Comparison of ENCODE assay signal across 1 cellular context in the genomic region with DNA sequence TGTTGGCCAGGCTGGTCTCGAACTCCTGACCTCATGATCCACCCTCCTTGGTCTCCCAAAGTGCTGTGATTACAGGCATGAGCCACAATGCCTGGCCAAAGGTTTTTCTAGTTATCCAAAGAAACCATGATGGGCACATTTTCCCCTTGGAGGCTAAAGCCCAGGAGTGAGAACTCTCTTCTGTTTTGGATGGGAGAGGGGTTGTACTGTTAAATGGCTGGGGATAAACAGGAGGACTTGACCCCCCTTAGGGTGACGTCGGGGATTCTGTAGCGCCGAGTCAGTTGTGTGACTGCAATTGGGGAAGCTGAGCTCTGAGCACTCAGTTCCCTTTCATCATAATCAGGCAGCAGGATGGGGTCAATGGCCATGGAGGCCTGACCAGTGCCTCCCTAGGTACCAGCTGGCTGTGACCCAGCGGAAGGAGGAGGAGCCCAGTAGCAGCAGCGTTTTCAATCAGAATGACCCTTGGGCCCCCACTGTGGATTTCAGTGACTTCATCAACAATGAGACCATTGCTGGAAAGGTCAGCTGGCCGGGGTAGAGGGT.
A peak's percentile ranks its signal among the peaks of the same experiment; 100 is the strongest.
TF ChIP-seq lines count a peak whose summit lies in the region.

No MANE protein-coding gene starts in this region.

TF ChIP-seq in HepG2, 621 proteins besides CTCF, POLR2A, EP300 and RAD21 (continued from another document and continues in another):
- TF ChIP-seq, protein P1, sequence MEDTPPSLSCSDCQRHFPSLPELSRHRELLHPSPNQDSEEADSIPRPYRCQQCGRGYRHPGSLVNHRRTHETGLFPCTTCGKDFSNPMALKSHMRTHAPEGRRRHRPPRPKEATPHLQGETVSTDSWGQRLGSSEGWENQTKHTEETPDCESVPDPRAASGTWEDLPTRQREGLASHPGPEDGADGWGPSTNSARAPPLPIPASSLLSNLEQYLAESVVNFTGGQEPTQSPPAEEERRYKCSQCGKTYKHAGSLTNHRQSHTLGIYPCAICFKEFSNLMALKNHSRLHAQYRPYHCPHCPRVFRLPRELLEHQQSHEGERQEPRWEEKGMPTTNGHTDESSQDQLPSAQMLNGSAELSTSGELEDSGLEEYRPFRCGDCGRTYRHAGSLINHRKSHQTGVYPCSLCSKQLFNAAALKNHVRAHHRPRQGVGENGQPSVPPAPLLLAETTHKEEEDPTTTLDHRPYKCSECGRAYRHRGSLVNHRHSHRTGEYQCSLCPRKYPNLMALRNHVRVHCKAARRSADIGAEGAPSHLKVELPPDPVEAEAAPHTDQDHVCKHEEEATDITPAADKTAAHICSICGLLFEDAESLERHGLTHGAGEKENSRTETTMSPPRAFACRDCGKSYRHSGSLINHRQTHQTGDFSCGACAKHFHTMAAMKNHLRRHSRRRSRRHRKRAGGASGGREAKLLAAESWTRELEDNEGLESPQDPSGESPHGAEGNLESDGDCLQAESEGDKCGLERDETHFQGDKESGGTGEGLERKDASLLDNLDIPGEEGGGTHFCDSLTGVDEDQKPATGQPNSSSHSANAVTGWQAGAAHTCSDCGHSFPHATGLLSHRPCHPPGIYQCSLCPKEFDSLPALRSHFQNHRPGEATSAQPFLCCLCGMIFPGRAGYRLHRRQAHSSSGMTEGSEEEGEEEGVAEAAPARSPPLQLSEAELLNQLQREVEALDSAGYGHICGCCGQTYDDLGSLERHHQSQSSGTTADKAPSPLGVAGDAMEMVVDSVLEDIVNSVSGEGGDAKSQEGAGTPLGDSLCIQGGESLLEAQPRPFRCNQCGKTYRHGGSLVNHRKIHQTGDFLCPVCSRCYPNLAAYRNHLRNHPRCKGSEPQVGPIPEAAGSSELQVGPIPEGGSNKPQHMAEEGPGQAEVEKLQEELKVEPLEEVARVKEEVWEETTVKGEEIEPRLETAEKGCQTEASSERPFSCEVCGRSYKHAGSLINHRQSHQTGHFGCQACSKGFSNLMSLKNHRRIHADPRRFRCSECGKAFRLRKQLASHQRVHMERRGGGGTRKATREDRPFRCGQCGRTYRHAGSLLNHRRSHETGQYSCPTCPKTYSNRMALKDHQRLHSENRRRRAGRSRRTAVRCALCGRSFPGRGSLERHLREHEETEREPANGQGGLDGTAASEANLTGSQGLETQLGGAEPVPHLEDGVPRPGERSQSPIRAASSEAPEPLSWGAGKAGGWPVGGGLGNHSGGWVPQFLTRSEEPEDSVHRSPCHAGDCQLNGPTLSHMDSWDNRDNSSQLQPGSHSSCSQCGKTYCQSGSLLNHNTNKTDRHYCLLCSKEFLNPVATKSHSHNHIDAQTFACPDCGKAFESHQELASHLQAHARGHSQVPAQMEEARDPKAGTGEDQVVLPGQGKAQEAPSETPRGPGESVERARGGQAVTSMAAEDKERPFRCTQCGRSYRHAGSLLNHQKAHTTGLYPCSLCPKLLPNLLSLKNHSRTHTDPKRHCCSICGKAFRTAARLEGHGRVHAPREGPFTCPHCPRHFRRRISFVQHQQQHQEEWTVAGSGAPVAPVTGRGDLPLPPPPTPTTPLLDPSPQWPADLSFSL (CRISPR knock-in tag; IDR thresholded peaks at IDR 0.05), result no peak; the same call in 1 of the 2 replicates
- 0 out of 2 replicates have a peak, but pooled peaks have one; percentile 62 for TF ChIP-seq SNAPC2 (CRISPR knock-in tag; IDR thresholded peaks at IDR 0.05)
- no peak; the same call in 1 of the 2 replicates for TF ChIP-seq ZNF317 (CRISPR knock-in tag; IDR thresholded peaks at IDR 0.05)
- peak; percentile 27 to 71; a peak in 2 of 4 replicates for TF ChIP-seq NR2F1 (CRISPR knock-in tag; IDR thresholded peaks at IDR 0.05)
- peak; percentile 57; the same call in 1 of the 2 replicates for TF ChIP-seq MTA1 (CRISPR knock-in tag; IDR thresholded peaks at IDR 0.05; ENCODE audit: borderline replicate concordance)
- TF ChIP-seq MYC (CRISPR knock-in tag; IDR thresholded peaks at IDR 0.05; ENCODE audit: borderline replicate concordance), result peak; percentile 39; the same call in 1 of the 2 replicates
- TF ChIP-seq RFXANK (CRISPR knock-in tag; IDR thresholded peaks at IDR 0.05), result no peak
- TF ChIP-seq, protein P2, sequence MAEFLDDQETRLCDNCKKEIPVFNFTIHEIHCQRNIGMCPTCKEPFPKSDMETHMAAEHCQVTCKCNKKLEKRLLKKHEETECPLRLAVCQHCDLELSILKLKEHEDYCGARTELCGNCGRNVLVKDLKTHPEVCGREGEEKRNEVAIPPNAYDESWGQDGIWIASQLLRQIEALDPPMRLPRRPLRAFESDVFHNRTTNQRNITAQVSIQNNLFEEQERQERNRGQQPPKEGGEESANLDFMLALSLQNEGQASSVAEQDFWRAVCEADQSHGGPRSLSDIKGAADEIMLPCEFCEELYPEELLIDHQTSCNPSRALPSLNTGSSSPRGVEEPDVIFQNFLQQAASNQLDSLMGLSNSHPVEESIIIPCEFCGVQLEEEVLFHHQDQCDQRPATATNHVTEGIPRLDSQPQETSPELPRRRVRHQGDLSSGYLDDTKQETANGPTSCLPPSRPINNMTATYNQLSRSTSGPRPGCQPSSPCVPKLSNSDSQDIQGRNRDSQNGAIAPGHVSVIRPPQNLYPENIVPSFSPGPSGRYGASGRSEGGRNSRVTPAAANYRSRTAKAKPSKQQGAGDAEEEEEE (CRISPR knock-in tag; IDR thresholded peaks at IDR 0.05; ENCODE audit: borderline replicate concordance), result peak; percentile 22; the same call in 1 of the 2 replicates
- TF ChIP-seq ZNF30 (CRISPR knock-in tag; IDR thresholded peaks at IDR 0.05), result no peak
- peak; percentile 40; the same call in 1 of the 2 replicates for TF ChIP-seq FOXJ3 (CRISPR knock-in tag; IDR thresholded peaks at IDR 0.05; ENCODE audit: borderline replicate concordance)
- TF ChIP-seq GABPA (IDR thresholded peaks at IDR 0.05; ENCODE audit: low read depth, low read length), result no peak
- TF ChIP-seq GABPA (CRISPR knock-in tag; IDR thresholded peaks at IDR 0.05; ENCODE audit: low read depth), result peak; percentile 48; the same call in 1 of the 2 replicates
- TF ChIP-seq, protein P3, sequence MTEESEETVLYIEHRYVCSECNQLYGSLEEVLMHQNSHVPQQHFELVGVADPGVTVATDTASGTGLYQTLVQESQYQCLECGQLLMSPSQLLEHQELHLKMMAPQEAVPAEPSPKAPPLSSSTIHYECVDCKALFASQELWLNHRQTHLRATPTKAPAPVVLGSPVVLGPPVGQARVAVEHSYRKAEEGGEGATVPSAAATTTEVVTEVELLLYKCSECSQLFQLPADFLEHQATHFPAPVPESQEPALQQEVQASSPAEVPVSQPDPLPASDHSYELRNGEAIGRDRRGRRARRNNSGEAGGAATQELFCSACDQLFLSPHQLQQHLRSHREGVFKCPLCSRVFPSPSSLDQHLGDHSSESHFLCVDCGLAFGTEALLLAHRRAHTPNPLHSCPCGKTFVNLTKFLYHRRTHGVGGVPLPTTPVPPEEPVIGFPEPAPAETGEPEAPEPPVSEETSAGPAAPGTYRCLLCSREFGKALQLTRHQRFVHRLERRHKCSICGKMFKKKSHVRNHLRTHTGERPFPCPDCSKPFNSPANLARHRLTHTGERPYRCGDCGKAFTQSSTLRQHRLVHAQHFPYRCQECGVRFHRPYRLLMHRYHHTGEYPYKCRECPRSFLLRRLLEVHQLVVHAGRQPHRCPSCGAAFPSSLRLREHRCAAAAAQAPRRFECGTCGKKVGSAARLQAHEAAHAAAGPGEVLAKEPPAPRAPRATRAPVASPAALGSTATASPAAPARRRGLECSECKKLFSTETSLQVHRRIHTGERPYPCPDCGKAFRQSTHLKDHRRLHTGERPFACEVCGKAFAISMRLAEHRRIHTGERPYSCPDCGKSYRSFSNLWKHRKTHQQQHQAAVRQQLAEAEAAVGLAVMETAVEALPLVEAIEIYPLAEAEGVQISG (CRISPR knock-in tag; IDR thresholded peaks at IDR 0.05), result peak; percentile 41; the same call in 1 of the 2 replicates
- peak; percentile 64; the same call in 1 of the 2 replicates for TF ChIP-seq ZNF891 (CRISPR knock-in tag; IDR thresholded peaks at IDR 0.05)
- no peak for TF ChIP-seq ZNF484 (CRISPR knock-in tag; IDR thresholded peaks at IDR 0.05; ENCODE audit: borderline replicate concordance, low read depth)
- 0 out of 2 replicates have a peak, but pooled peaks have one; percentile 44 for TF ChIP-seq ZNF431 (CRISPR knock-in tag; IDR thresholded peaks at IDR 0.05; ENCODE audit: borderline replicate concordance, low read depth)
- TF ChIP-seq FOXO1 (CRISPR knock-in tag; IDR thresholded peaks at IDR 0.05), result peak; percentile 79
- 0 out of 2 replicates have a peak, but pooled peaks have one; percentile 7 for TF ChIP-seq ZNF652 (CRISPR knock-in tag; IDR thresholded peaks at IDR 0.05; ENCODE audit: borderline replicate concordance, low read depth)
- TF ChIP-seq DNMT1 (CRISPR knock-in tag; IDR thresholded peaks at IDR 0.05), result no peak
- TF ChIP-seq, protein P4, sequence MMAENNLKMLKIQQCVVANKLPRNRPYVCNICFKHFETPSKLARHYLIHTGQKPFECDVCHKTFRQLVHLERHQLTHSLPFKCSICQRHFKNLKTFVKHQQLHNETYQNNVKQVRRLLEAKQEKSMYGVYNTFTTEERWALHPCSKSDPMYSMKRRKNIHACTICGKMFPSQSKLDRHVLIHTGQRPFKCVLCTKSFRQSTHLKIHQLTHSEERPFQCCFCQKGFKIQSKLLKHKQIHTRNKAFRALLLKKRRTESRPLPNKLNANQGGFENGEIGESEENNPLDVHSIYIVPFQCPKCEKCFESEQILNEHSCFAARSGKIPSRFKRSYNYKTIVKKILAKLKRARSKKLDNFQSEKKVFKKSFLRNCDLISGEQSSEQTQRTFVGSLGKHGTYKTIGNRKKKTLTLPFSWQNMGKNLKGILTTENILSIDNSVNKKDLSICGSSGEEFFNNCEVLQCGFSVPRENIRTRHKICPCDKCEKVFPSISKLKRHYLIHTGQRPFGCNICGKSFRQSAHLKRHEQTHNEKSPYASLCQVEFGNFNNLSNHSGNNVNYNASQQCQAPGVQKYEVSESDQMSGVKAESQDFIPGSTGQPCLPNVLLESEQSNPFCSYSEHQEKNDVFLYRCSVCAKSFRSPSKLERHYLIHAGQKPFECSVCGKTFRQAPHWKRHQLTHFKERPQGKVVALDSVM (CRISPR knock-in tag; IDR thresholded peaks at IDR 0.05), result peak; percentile 63
- TF ChIP-seq, protein P5, sequence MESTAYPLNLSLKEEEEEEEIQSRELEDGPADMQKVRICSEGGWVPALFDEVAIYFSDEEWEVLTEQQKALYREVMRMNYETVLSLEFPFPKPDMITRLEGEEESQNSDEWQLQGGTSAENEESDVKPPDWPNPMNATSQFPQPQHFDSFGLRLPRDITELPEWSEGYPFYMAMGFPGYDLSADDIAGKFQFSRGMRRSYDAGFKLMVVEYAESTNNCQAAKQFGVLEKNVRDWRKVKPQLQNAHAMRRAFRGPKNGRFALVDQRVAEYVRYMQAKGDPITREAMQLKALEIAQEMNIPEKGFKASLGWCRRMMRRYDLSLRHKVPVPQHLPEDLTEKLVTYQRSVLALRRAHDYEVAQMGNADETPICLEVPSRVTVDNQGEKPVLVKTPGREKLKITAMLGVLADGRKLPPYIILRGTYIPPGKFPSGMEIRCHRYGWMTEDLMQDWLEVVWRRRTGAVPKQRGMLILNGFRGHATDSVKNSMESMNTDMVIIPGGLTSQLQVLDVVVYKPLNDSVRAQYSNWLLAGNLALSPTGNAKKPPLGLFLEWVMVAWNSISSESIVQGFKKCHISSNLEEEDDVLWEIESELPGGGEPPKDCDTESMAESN (CRISPR knock-in tag; conservative IDR thresholded peaks at IDR 0.05), result 0 out of 2 replicates have a peak, but pooled peaks have one; percentile 50
- TF ChIP-seq DMAP1 (CRISPR knock-in tag; IDR thresholded peaks at IDR 0.05), result 0 out of 2 replicates have a peak, but pooled peaks have one; percentile 35
- 0 out of 2 replicates have a peak, but pooled peaks have one; percentile 67 for TF ChIP-seq ZNF782 (CRISPR knock-in tag; IDR thresholded peaks at IDR 0.05; ENCODE audit: borderline replicate concordance)
- TF ChIP-seq NR2C2 (CRISPR knock-in tag; IDR thresholded peaks at IDR 0.05; ENCODE audit: borderline replicate concordance), result peak; percentile 84
- 0 out of 2 replicates have a peak, but pooled peaks have one; percentile 67 for TF ChIP-seq TMF1 (CRISPR knock-in tag; IDR thresholded peaks at IDR 0.05; ENCODE audit: low read depth)
- TF ChIP-seq, protein P6, sequence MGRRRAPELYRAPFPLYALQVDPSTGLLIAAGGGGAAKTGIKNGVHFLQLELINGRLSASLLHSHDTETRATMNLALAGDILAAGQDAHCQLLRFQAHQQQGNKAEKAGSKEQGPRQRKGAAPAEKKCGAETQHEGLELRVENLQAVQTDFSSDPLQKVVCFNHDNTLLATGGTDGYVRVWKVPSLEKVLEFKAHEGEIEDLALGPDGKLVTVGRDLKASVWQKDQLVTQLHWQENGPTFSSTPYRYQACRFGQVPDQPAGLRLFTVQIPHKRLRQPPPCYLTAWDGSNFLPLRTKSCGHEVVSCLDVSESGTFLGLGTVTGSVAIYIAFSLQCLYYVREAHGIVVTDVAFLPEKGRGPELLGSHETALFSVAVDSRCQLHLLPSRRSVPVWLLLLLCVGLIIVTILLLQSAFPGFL (CRISPR knock-in tag; IDR thresholded peaks at IDR 0.05), result 0 out of 2 replicates have a peak, but pooled peaks have one; percentile 56
- TF ChIP-seq REL (CRISPR knock-in tag; conservative IDR thresholded peaks at IDR 0.05), result no peak
- peak; percentile 36; the same call in 1 of the 2 replicates for TF ChIP-seq SMAD3 (CRISPR knock-in tag; IDR thresholded peaks at IDR 0.05)
- no peak for TF ChIP-seq RBAK (CRISPR knock-in tag; IDR thresholded peaks at IDR 0.05)
- no peak for TF ChIP-seq NFKBIZ (CRISPR knock-in tag; IDR thresholded peaks at IDR 0.05)
- no peak for TF ChIP-seq SOX13 (IDR thresholded peaks at IDR 0.05)
- peak in 1 of 2 experiments; percentile 68; a peak in 2 of 4 replicates for TF ChIP-seq SOX13 (CRISPR knock-in tag; conservative IDR thresholded peaks at IDR 0.05 in 1 of 2, IDR thresholded peaks at IDR 0.05 in 1 of 2)
- no peak for TF ChIP-seq KLF13 (CRISPR knock-in tag; IDR thresholded peaks at IDR 0.05)
- no peak for TF ChIP-seq MBNL3 (CRISPR knock-in tag; conservative IDR thresholded peaks at IDR 0.05)
- TF ChIP-seq ZBTB38 (CRISPR knock-in tag; IDR thresholded peaks at IDR 0.05), result peak; percentile 84
- TF ChIP-seq ZNF747 (CRISPR knock-in tag; IDR thresholded peaks at IDR 0.05; ENCODE audit: borderline replicate concordance), result 0 out of 2 replicates have a peak, but pooled peaks have one; percentile 62
- TF ChIP-seq YEATS2 (CRISPR knock-in tag; IDR thresholded peaks at IDR 0.05; ENCODE audit: borderline replicate concordance), result no peak
- TF ChIP-seq ZNF670 (CRISPR knock-in tag; IDR thresholded peaks at IDR 0.05; ENCODE audit: borderline replicate concordance), result no peak
- no peak for TF ChIP-seq FOXP1 (IDR thresholded peaks at IDR 0.05)
- TF ChIP-seq FOXP1 (CRISPR knock-in tag; IDR thresholded peaks at IDR 0.05), result 0 out of 2 replicates have a peak, but pooled peaks have one; percentile 30
- TF ChIP-seq CENPX (CRISPR knock-in tag; IDR thresholded peaks at IDR 0.05), result no peak
- TF ChIP-seq HDAC2 (CRISPR knock-in tag; IDR thresholded peaks at IDR 0.05), result peak; percentile 74; the same call in 1 of the 2 replicates
- no peak for TF ChIP-seq THYN1 (CRISPR knock-in tag; IDR thresholded peaks at IDR 0.05; ENCODE audit: borderline replicate concordance, low read depth)
- TF ChIP-seq, protein P7, sequence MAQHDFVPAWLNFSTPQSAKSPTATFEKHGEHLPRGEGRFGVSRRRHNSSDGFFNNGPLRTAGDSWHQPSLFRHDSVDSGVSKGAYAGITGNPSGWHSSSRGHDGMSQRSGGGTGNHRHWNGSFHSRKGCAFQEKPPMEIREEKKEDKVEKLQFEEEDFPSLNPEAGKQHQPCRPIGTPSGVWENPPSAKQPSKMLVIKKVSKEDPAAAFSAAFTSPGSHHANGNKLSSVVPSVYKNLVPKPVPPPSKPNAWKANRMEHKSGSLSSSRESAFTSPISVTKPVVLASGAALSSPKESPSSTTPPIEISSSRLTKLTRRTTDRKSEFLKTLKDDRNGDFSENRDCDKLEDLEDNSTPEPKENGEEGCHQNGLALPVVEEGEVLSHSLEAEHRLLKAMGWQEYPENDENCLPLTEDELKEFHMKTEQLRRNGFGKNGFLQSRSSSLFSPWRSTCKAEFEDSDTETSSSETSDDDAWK (CRISPR knock-in tag; IDR thresholded peaks at IDR 0.05), result no peak
- TF ChIP-seq FOXA3 (CRISPR knock-in tag; IDR thresholded peaks at IDR 0.05), result peak; percentile 42; the same call in 1 of the 2 replicates
